In genomic region chr3:39541917-39542329, GRCh38 we compare ENCODE assay signal across 9 cellular contexts.
DNase-seq lines count a peak whose midpoint lies in the region; ATAC-seq and TF ChIP-seq lines count a peak whose summit lies in the region.
"Had no signal": no experiment of that assay in that cellular context is flagged by ENCODE, and none has a peak within 500 bp of the region (broad histone marks: within the 10 kb centered on the region; RNA-seq: fewer than 3 reads in every experiment).

No MANE protein-coding gene starts in this region.

- H3K4me3 ChIP-seq in breast epithelium (no peak overlapping the region), Peyer's patch (no peak overlapping the region), foreskin fibroblast (ENCODE audit: low read depth in 1 of 2, low read length in 2 of 2) (no peak overlapping the region)

- TF ChIP-seq POLR2A in breast epithelium (IDR thresholded peaks at IDR 0.05), result no peak
- TF ChIP-seq POLR2A in Peyer's patch (IDR thresholded peaks at IDR 0.05), result no peak

- TF ChIP-seq CTCF in MCF 10A (IDR thresholded peaks at IDR 0.05; ENCODE audit: unreplicated experiment), result peak; percentile 32
- no peak for TF ChIP-seq CTCF in breast epithelium (IDR thresholded peaks at IDR 0.05)
- TF ChIP-seq CTCF in Peyer's patch (IDR thresholded peaks at IDR 0.05), result peak in 4 of 6 experiments; percentile 8 to 33 (median 14)
- TF ChIP-seq CTCF in foreskin fibroblast (IDR thresholded peaks at IDR 0.05; ENCODE audit: low read depth, low read length), result peak; percentile 46
- TF ChIP-seq CTCF in type B pancreatic cell (conservative IDR thresholded peaks at IDR 0.05), result peak; percentile 72

- no peaks in the 10 kb centered on the region for H3K9me3 ChIP-seq in breast epithelium
- H3K9me3 ChIP-seq in Peyer's patch, result no peaks in the 10 kb centered on the region

- H3K4me1 Mint-ChIP-seq in MCF 10A (ENCODE audit: insufficient read depth, unreplicated experiment) (no peaks in the 10 kb centered on the region), type B pancreatic cell (ENCODE audit: unreplicated experiment) (no peaks in the 10 kb centered on the region)
- H3K4me1 Mint-ChIP-seq: activated naive CD4-positive, alpha-beta T cell treated with anti-CD3 and anti-CD28 coated beads, Interleukin-2, amount 50 U/mL, for 24 hours had no signal

- no peak for ATAC-seq in GM18498 (IDR thresholded peaks at IDR 0.05; ENCODE audit: unreplicated experiment)
- ATAC-seq in HG02884 (IDR thresholded peaks at IDR 0.05; ENCODE audit: unreplicated experiment), result no peak
- ATAC-seq in HG03135 (IDR thresholded peaks at IDR 0.05; ENCODE audit: unreplicated experiment), result no peak

- DNase-seq in MCF 10A (ENCODE audit: unreplicated experiment) (peak; percentile 49), breast epithelium (ENCODE audit: low spot score in 2 of 2) (no peak), Peyer's patch (no peak), foreskin fibroblast (peak in 1 of 2 donors; percentile 53), type B pancreatic cell (ENCODE audit: extremely low spot score, unreplicated experiment) (no peak)

- H3K9me3 Mint-ChIP-seq in MCF 10A (ENCODE audit: unreplicated experiment), result no peaks in the 10 kb centered on the region
- H3K9me3 Mint-ChIP-seq in type B pancreatic cell, result no peaks in the 10 kb centered on the region
- H3K9me3 Mint-ChIP-seq: activated naive CD4-positive, alpha-beta T cell treated with anti-CD3 and anti-CD28 coated beads, Interleukin-2, amount 50 U/mL, for 24 hours had no signal

- no peaks in the 10 kb centered on the region for H3K36me3 ChIP-seq in breast epithelium
- no peaks in the 10 kb centered on the region for H3K36me3 ChIP-seq in Peyer's patch

- no peaks in the 10 kb centered on the region for H3K4me1 ChIP-seq in breast epithelium
- H3K4me1 ChIP-seq in Peyer's patch, result no peaks in the 10 kb centered on the region

- POLR2A ChIA-PET in MCF 10A (lab: Yijun Ruan, JAX), result interaction anchor here (1.2 to 1.6 kb wide), 2 partner anchors 10 to 636 kb away, joined by 6 to 9 read pairs; no protein-coding TSS in a partner anchor

- no TSS peak for BruUV-seq in MCF 10A (replicated peaks; lab: Mats Ljungman, UMichigan)

- intact Hi-C loops in MCF 10A (cut with micrococcal nuclease) (loop anchor here (1.0 to 10.0 kb wide), 6 partner anchors 127 to 773 kb away; partner anchors contain the start of gene MYRIP), breast epithelium (cut with DNase I; ENCODE audit: low total_unique reads) (no loop called here)

- H3K27me3 Mint-ChIP-seq in MCF 10A (ENCODE audit: insufficient read depth, unreplicated experiment), result no peaks in the 10 kb centered on the region
- peaks cover 5% of the 10 kb centered on the region for H3K27me3 Mint-ChIP-seq in type B pancreatic cell

- no peaks in the 10 kb centered on the region for H3K27me3 ChIP-seq in breast epithelium
- no peaks in the 10 kb centered on the region for H3K27me3 ChIP-seq in Peyer's patch

- CTCF ChIA-PET in MCF 10A (lab: Yijun Ruan, JAX), result interaction anchor here (0.5 to 7.9 kb wide), 34 partner anchors 9 to 781 kb away, joined by 3 to 106 read pairs (median 4); no protein-coding TSS in a partner anchor

- H3K4me3 Mint-ChIP-seq in MCF 10A (ENCODE audit: unreplicated experiment), result no peak overlapping the region
- H3K4me3 Mint-ChIP-seq in type B pancreatic cell, result no peak overlapping the region
- H3K4me3 Mint-ChIP-seq: activated naive CD4-positive, alpha-beta T cell treated with anti-CD3 and anti-CD28 coated beads, Interleukin-2, amount 50 U/mL, for 24 hours had no signal

- no peaks in the 10 kb centered on the region for H3K36me3 Mint-ChIP-seq in MCF 10A (ENCODE audit: insufficient read depth, unreplicated experiment)
- H3K36me3 Mint-ChIP-seq in type B pancreatic cell, result no peaks in the 10 kb centered on the region
- H3K36me3 Mint-ChIP-seq: activated naive CD4-positive, alpha-beta T cell treated with anti-CD3 and anti-CD28 coated beads, Interleukin-2, amount 50 U/mL, for 24 hours had no signal

- H3K27ac Mint-ChIP-seq in MCF 10A (ENCODE audit: low read depth, unreplicated experiment) (no peak overlapping the region), type B pancreatic cell (no peak overlapping the region)
- H3K27ac Mint-ChIP-seq: activated naive CD4-positive, alpha-beta T cell treated with anti-CD3 and anti-CD28 coated beads, Interleukin-2, amount 50 U/mL, for 24 hours had no signal

- no peak overlapping the region for H3K27ac ChIP-seq in breast epithelium
- no peak overlapping the region for H3K27ac ChIP-seq in Peyer's patch

Comparison
In these comparisons a context has a peak if more than half of its experiments do, and no peak if none do; other contexts are left out.
1. CTCF ChIP-seq: peak in MCF 10A (single experiment), Peyer's patch (4 of 6), foreskin fibroblast (single experiment) and type B pancreatic cell (single experiment); none in breast epithelium (0 of 3).